ENCODE assay signal across 6 cellular contexts in genomic region chr3:48647714-48648113, GRCh38. TPM values are rescaled to one million over a fixed set of nuclear protein-coding genes. Genes with fewer than 3 reads are reported as not detected.
"Had no signal": no experiment of that assay in that cellular context is flagged by ENCODE, and none has a peak within 500 bp of the region (broad histone marks: within the 10 kb centered on the region; RNA-seq: fewer than 3 reads in every experiment).

No MANE protein-coding gene starts in this region.

- H3K4me3 ChIP-seq: K562 had no signal

- DNase-seq: IMR-90, KBM-7, KG1 had no signal

- H3K27ac ChIP-seq: HL-60 had no signal

RNA-seq across cellular contexts. Expression of gene TMEM89, which starts 26.1 kb away (rescaled TPM):
- polyA plus RNA-seq: IgD-negative memory B cell, K562 had no signal
